2 cellular contexts compared by ENCODE assay signal in the genomic region with DNA sequence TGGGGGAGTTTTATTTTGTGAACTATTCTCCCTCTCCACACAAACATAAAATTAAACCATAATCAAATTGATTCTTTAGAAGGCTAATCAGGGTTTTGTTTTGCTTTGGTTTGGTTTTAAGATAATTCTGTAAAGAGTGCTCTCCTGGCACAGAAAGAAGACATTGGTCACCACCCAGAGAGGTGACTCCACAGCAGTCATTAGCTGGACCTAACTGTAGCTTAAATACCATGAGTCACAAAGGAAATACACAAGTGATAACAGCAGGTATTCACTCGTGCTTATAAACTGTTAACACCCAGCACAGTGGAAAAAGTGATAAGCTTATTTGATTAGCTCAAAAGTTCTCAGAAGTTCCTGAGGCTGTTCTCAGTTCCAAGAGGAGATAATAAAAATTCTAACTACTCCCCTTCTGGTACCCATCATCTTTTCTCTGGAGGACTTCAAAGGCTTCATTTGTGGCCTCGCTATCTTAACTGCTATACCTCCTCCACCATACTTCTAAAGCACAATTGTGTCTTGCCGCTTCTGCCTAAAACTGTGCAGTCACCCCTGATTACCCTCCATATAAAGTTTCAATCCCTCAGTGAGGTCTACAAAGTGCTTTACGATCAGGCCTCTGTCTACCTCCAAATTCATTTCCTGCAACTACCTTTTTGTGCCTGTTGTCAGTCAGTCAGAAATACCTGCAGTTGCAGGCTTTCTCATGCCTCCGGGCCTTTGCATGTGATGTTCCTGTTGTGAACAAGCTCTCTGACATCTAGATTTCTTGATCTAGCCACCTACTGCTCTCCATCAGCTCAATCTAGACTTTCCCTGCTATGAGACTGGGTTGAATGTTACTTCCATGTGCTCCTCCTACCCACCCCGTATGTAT.
TF ChIP-seq lines count a peak whose summit lies in the region.

No MANE protein-coding gene starts in this region.

TF ChIP-seq in K562, 482 proteins besides CTCF, POLR2A, EP300 and RAD21 (continued from another document and continues in another):
- 0 out of 2 replicates have a peak, but pooled peaks have one; percentile 12 for TF ChIP-seq ZFX (CRISPR knock-in tag; IDR thresholded peaks at IDR 0.05)
- TF ChIP-seq ETV1 (tag; conservative IDR thresholded peaks at IDR 0.05; ENCODE audit: low read depth) = 0 out of 2 replicates have a peak, but pooled peaks have one; percentile 56
- TF ChIP-seq FOXM1 (IDR thresholded peaks at IDR 0.05; ENCODE audit: low read depth) = peak; percentile 54; the same call in 1 of the 2 replicates
- TF ChIP-seq FOXM1 (CRISPR knock-in tag; IDR thresholded peaks at IDR 0.05; ENCODE audit: low read depth) = no peak
- no peak for TF ChIP-seq SUPT5H (IDR thresholded peaks at IDR 0.05)
- no peak for TF ChIP-seq CHD7 (IDR thresholded peaks at IDR 0.05; ENCODE audit: low read depth, low read length)
- TF ChIP-seq ZNF639 (CRISPR knock-in tag; conservative IDR thresholded peaks at IDR 0.05 in 1 of 2, IDR thresholded peaks at IDR 0.05 in 1 of 2) = no peak

TF ChIP-seq in HepG2, 621 proteins besides CTCF, POLR2A, EP300 and RAD21 (continued from another document):
- TF ChIP-seq TSC22D2 (CRISPR knock-in tag; IDR thresholded peaks at IDR 0.05; ENCODE audit: borderline replicate concordance) (no peak), AGO1 (IDR thresholded peaks at IDR 0.05; ENCODE audit: low read depth, low read length, poor library complexity, severe bottlenecking) (no peak), MED8 (CRISPR knock-in tag; IDR thresholded peaks at IDR 0.05; ENCODE audit: insufficient replicate concordance) (no peak), ZNF776 (CRISPR knock-in tag; IDR thresholded peaks at IDR 0.05) (no peak), ZNF552 (CRISPR knock-in tag; IDR thresholded peaks at IDR 0.05; ENCODE audit: borderline replicate concordance) (no peak), SETDB1 (CRISPR knock-in tag; IDR thresholded peaks at IDR 0.05; ENCODE audit: borderline replicate concordance) (no peak), MBNL3 (CRISPR knock-in tag; conservative IDR thresholded peaks at IDR 0.05) (no peak)
- TF ChIP-seq, protein P1, sequence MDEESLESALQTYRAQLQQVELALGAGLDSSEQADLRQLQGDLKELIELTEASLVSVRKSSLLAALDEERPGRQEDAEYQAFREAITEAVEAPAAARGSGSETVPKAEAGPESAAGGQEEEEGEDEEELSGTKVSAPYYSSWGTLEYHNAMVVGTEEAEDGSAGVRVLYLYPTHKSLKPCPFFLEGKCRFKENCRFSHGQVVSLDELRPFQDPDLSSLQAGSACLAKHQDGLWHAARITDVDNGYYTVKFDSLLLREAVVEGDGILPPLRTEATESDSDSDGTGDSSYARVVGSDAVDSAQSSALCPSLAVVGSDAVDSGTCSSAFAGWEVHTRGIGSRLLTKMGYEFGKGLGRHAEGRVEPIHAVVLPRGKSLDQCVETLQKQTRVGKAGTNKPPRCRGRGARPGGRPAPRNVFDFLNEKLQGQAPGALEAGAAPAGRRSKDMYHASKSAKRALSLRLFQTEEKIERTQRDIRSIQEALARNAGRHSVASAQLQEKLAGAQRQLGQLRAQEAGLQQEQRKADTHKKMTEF (CRISPR knock-in tag; IDR thresholded peaks at IDR 0.05) = no peak
TF ChIP-seq in HepG2: peak in this region for 0.
